ENCODE assay signal across 9 cellular contexts in genomic region chr15:55488952-55489600, GRCh38. TPM values are rescaled to one million over a fixed set of nuclear protein-coding genes. Genes with fewer than 3 reads are reported as not detected.
DNase-seq lines count a peak whose midpoint lies in the region; ATAC-seq, FAIRE-seq and TF ChIP-seq lines count a peak whose summit lies in the region.
"Not testable (repeated sequence)": the region's sequence is repeated elsewhere in the genome, so short reads cannot be mapped to it uniquely, and the experiment has no call there.
"Had no signal": no experiment of that assay in that cellular context is flagged by ENCODE, and none has a peak within 500 bp of the region (broad histone marks: within the 10 kb centered on the region; RNA-seq: fewer than 3 reads in every experiment).

No MANE protein-coding gene starts in this region.

- not testable (repeated sequence) for ATAC-seq in K562

- not testable (repeated sequence) for TF ChIP-seq EP300 in K562 (IDR thresholded peaks at IDR 0.05; ENCODE audit: low read length)

- peak; percentile 14 for DNase-seq in AG20443 (ENCODE audit: low spot score)
- peak; percentile 82 for DNase-seq in HCEC 1CT
- DNase-seq in MG63: peak; percentile 88
- DNase-seq in SJSA1 (ENCODE audit: low read depth in 1 of 2, low spot score in 2 of 2): peak; percentile 32 to 60
- DNase-seq in K562 (ENCODE audit: extremely low read depth in 1 of 4, low spot score in 3 of 4): peak in 1 of 4 experiments; percentile 10
- peak; percentile 14 for DNase-seq in fibroblast of gingiva (ENCODE audit: low read depth)
- peak; percentile 63 for DNase-seq in islet precursor cell

- H3K4me3 ChIP-seq in MG63, SJSA1, K562: not testable (repeated sequence)

- 30% methylated on average over 9 of the region's 9 CpGs for WGBS in K562 (ENCODE audit: insufficient coverage, low coverage, missing lambda C conversion rate)

- BruUV-seq in K562 (replicated peaks; lab: Mats Ljungman, UMichigan): not testable (repeated sequence)

- not testable (repeated sequence) for H3K9me1 ChIP-seq in K562 (ENCODE audit: control insufficient read depth, insufficient read depth, low read length)

- intact Hi-C loops in K562 (cut with micrococcal nuclease): not testable (repeated sequence)

- H3K9ac ChIP-seq in K562 (ENCODE audit: insufficient read depth in 1 of 2, low read depth in 2 of 2, low read length in 2 of 2): not testable (repeated sequence)

- POLR2A ChIA-PET in K562 (lab: Yijun Ruan, JAX): not testable (repeated sequence)

- not testable (repeated sequence) for H3K9me3 ChIP-seq in MG63; SJSA1 (replicated peaks); K562 (replicated peaks; ENCODE audit: control insufficient read depth, insufficient read depth, low read depth, low read length)

- not testable (repeated sequence) for H3K4me1 ChIP-seq in SJSA1 (replicated peaks); K562 (replicated peaks in 1 of 2; ENCODE audit: control insufficient read depth in 2 of 2, insufficient read depth in 2 of 2, low read length in 2 of 2)

- in situ Hi-C loops in K562 (cut with MboI): not testable (repeated sequence)

- not testable (repeated sequence) for H3K4me2 ChIP-seq in K562 (ENCODE audit: insufficient read depth, low read length)

- H3K27me3 ChIP-seq in MG63; SJSA1 (replicated peaks); K562 (ENCODE audit: control insufficient read depth in 2 of 2, insufficient read depth in 2 of 2, low read length in 2 of 2): not testable (repeated sequence)

- not testable (repeated sequence) for TF ChIP-seq RAD21 in K562 (CRISPR knock-in tag; conservative IDR thresholded peaks at IDR 0.05 in 1 of 2, IDR thresholded peaks at IDR 0.05 in 1 of 2)

- TF ChIP-seq POLR2A in K562 (conservative IDR thresholded peaks at IDR 0.05): not testable (repeated sequence)

- H3K27ac ChIP-seq in SJSA1; K562 (ENCODE audit: extremely low read depth, low read depth, low read length): not testable (repeated sequence)

- not testable (repeated sequence) for TF ChIP-seq CTCF in K562 (IDR thresholded peaks at IDR 0.05 in 2 of 3, conservative IDR thresholded peaks at IDR 0.05 in 1 of 3; ENCODE audit: insufficient read depth in 2 of 3, low read depth in 1 of 3, low read length in 3 of 3)

- CTCF ChIA-PET in K562 (lab: Yijun Ruan, JAX; ENCODE audit: low intra/inter-chr PET ratio): not testable (repeated sequence)

- not testable (repeated sequence) for FAIRE-seq in K562 (lab: Jason Lieb, UNC)

- H4K20me1 ChIP-seq in K562 (replicated peaks; ENCODE audit: control insufficient read depth, insufficient read depth, low read length): not testable (repeated sequence)

- not testable (repeated sequence) for H3K79me2 ChIP-seq in K562 (ENCODE audit: control insufficient read depth, insufficient read depth, low read length)

- H2AFZ ChIP-seq in K562 (ENCODE audit: low read depth, low read length): not testable (repeated sequence)

- H3K36me3 ChIP-seq in MG63: peaks cover 12% of the 10 kb centered on the region; the same call in 1 of the 2 replicates
- H3K36me3 ChIP-seq in SJSA1; K562 (ENCODE audit: control insufficient read depth, insufficient read depth, low read length): not testable (repeated sequence)

TF ChIP-seq in K562, 482 proteins besides CTCF, POLR2A, EP300 and RAD21:
- TF ChIP-seq FOSL1 (tag; conservative IDR thresholded peaks at IDR 0.05) (peak; percentile 62), ATF3 (IDR thresholded peaks at IDR 0.05) (peak; percentile 38; the same call in 1 of the 2 replicates)
- TF ChIP-seq ATF3 (CRISPR knock-in tag; conservative IDR thresholded peaks at IDR 0.05): not testable (repeated sequence)

RNA-seq across cellular contexts. Expression of gene DNAAF4, which starts 19.0 kb away (rescaled TPM):
- total RNA-seq in MG63 (2014; rRNA removed; shearing (Covaris generic); ENCODE audit: low replicate concordance): 1.9 and 2.3 TPM in 2 replicates
- total RNA-seq in SJSA1 (2014; rRNA removed; shearing (Covaris generic)): 0.45 and 20.3 TPM in 2 replicates
- total RNA-seq in K562 (2011; cell fraction: chromatin; rRNA removed; ENCODE audit: low replicate concordance): 0.72 TPM in 1 of 2 replicates, not detected in the other
- 0.50 TPM in 1 of 2 replicates, not detected in the other for total RNA-seq in K562 (2011; cell fraction: nucleolus; rRNA removed)
- total RNA-seq in K562 (2011; cell fraction: nucleoplasm; rRNA removed): not detected in 2 replicates
- total RNA-seq in K562 (2014; rRNA removed) (0.29 and 0.32 TPM in 2 replicates), K562 (2014; rRNA removed; fragmentation: Illumina TruSeq; extraction: Trizol) (0.38 and 0.40 TPM in 2 replicates), K562 (2015; rRNA removed; fragmentation: Illumina TruSeq; extraction: Trizol) (0.54 and 0.75 TPM in 2 replicates), K562 (2021) (0.18 TPM in 1 of 2 replicates, not detected in the other)
- polyA plus RNA-seq in K562 (2011; rRNA removed) (0.10 and 0.24 TPM in 2 replicates), K562 (2014; fragmentation: Illumina TruSeq; extraction: Trizol) (0.18 and 0.36 TPM in 2 replicates), K562 (2014; fragmentation: Nextera tagmentation; extraction: Ambion mirVana) (1 to 10 TPM in 1 of 2 experiments, under 1 TPM in 1; 0.89 to 1.4 TPM), K562 (2014; rRNA removed) (2.0 TPM in 2 replicates)
- polyA plus RNA-seq in K562 (2011; cell fraction: cytosol; rRNA removed): 0.13 and 0.21 TPM in 2 replicates
- polyA plus RNA-seq in K562 (2011; cell fraction: nucleus; rRNA removed): not detected in 2 replicates
- 0.22 and 0.71 TPM in 2 replicates for polyA plus RNA-seq in K562 (2012)
- 0.24 TPM in 1 of 2 replicates, not detected in the other for polyA minus RNA-seq in K562 (2011; rRNA and poly(A)+ RNA removed)
- polyA minus RNA-seq in K562 (2011; cell fraction: cytosol; rRNA and poly(A)+ RNA removed): 1.8 TPM in 1 of 2 replicates, not detected in the other
- polyA minus RNA-seq in K562 (2011; cell fraction: nucleus; rRNA and poly(A)+ RNA removed): 0.22 and 0.27 TPM in 2 replicates
- total RNA-seq: activated T-helper 1 cell treated with anti-CD3 and anti-CD28 coated beads, Interleukin-12 subunit alpha, Interleukin-12 subunit beta, Interleukin-2, Interleukin-4 antibody, amounts not matched to agents 30 ng/mL and 10 ng/mL and 1 ng/mL, durations not matched to agents 14 hours and 24 hours and 36 hours; T-helper 1 cell treated with Interleukin-12 subunit alpha and Interleukin-12 subunit beta and Interleukin-4 antibody, amounts not matched to agents 30 ng/mL and 1 ng/mL, for 36 hours had no signal
